Comparison of ENCODE assay signal across 30 cellular contexts in genomic region chr3:105656607-105657504, GRCh38.
DNase-seq lines count a peak whose midpoint lies in the region; ATAC-seq, FAIRE-seq and TF ChIP-seq lines count a peak whose summit lies in the region.
"Had no signal": no experiment of that assay in that cellular context is flagged by ENCODE, and none has a peak within 500 bp of the region (broad histone marks: within the 10 kb centered on the region; RNA-seq: fewer than 3 reads in every experiment).

No MANE protein-coding gene starts in this region.

- no peak overlapping the region for H3K4me3 ChIP-seq in BLaER1 treated with 17β-estradiol and CSF1 and Interleukin-3, amounts not matched to agents 10 nM and 100 nM
- H3K4me3 ChIP-seq in GM23248, result no peak overlapping the region
- no peak overlapping the region for H3K4me3 ChIP-seq in fibroblast of pulmonary artery (replicated peaks; ENCODE audit: low read depth, low read length)
- no peak overlapping the region for H3K4me3 ChIP-seq in pancreas
- H3K4me3 ChIP-seq: breast epithelium, colonic mucosa, gastrocnemius medialis, lower lobe of right lung, mucosa of descending colon, Peyer's patch, SJCRH30, skin epidermis, vagina had no signal

- peaks cover 74% of the 10 kb centered on the region for H3F3A ChIP-seq in GM23248 (ENCODE audit: insufficient read depth)

- no peaks in the 10 kb centered on the region for H4K20me1 ChIP-seq in BLaER1 treated with 17β-estradiol and CSF1 and Interleukin-3, amounts not matched to agents 10 nM and 100 nM
- H4K20me1 ChIP-seq in GM23248 (ENCODE audit: insufficient read depth), result no peaks in the 10 kb centered on the region

- peaks cover 0 to 40% (median 27%) of the 10 kb centered on the region in 10 experiments; a peak in 15 of 20 replicates for H3K4me1 ChIP-seq in BLaER1 treated with 17β-estradiol and CSF1 and Interleukin-3, amounts not matched to agents 10 nM and 100 nM
- H3K4me1 ChIP-seq in GM23248 (ENCODE audit: insufficient read depth) (peaks cover 22% of the 10 kb centered on the region), pancreas (peaks cover 0 to 7% (median 0%) of the 10 kb centered on the region in 3 donors)
- H3K4me1 ChIP-seq: breast epithelium, colonic mucosa, gastrocnemius medialis, lower lobe of right lung, Peyer's patch, vagina had no signal

- 65 to 75% methylated on average over 1 of the region's 1 CpG for WGBS in GM23248 (ENCODE audit: low coverage in 1 of 2, low lambda C conversion rate in 2 of 2, missing lambda C conversion rate in 2 of 2), 2 experiments
- 52 to 70% methylated on average over 1 of the region's 1 CpG for WGBS in pancreas, 2 donors

- in situ Hi-C loops in GM23248 (cut with MboI), result no loop called here
- in situ Hi-C loops in GM13977 (cut with MboI; ENCODE audit: low pct_unique_long_range_greater_than_20kb, low sequenced_read_pairs, unreplicated experiment), result no loop called here

- no peak overlapping the region for H3K9ac ChIP-seq in BLaER1 treated with 17β-estradiol and CSF1 and Interleukin-3, amounts not matched to agents 10 nM and 100 nM
- no peak overlapping the region for H3K9ac ChIP-seq in GM23248

- H3K27me3 ChIP-seq in BLaER1 treated with 17β-estradiol and CSF1 and Interleukin-3, amounts not matched to agents 10 nM and 100 nM, result no peaks in the 10 kb centered on the region
- H3K27me3 ChIP-seq in GM23248 (replicated peaks; ENCODE audit: insufficient read depth), result no peaks in the 10 kb centered on the region
- H3K27me3 ChIP-seq in pancreas, result no peaks in the 10 kb centered on the region
- H3K27me3 ChIP-seq: breast epithelium, colonic mucosa, gastrocnemius medialis, Peyer's patch, SJCRH30, vagina had no signal

- peak overlapping the region in 6 of 11 experiments; percentile 23 to 82 (median 59); a peak in 11 of 22 replicates for H3K4me2 ChIP-seq in BLaER1 treated with 17β-estradiol and CSF1 and Interleukin-3, amounts not matched to agents 10 nM and 100 nM
- no peak overlapping the region for H3K4me2 ChIP-seq in GM23248 (ENCODE audit: unreplicated experiment)

- DNase-seq in GM23248 (peak; percentile 38), fibroblast of pulmonary artery (ENCODE audit: low read depth) (peak; percentile 9), pancreas (no peak), GM13977 (ENCODE audit: low spot score) (no peak)
- DNase-seq: activated CD4-positive, alpha-beta T cell treated with anti-CD3 and anti-CD28 coated beads for 1 hour; activated CD8-positive, alpha-beta T cell treated with anti-CD3 and anti-CD28 coated beads for 36 hours; activated effector memory CD4-positive, alpha-beta T cell treated with anti-CD3 and anti-CD28 coated beads, Interleukin-2, amount 50 U/mL, for 16 hours; activated naive CD8-positive, alpha-beta T cell treated with anti-CD3 and anti-CD28 coated beads, Interleukin-2, amount 50 U/mL, for 24 hours; CD4-positive, CD25-positive, alpha-beta regulatory T cell; colonic mucosa; effector memory CD8-positive, alpha-beta T cell; gastrocnemius medialis; hippocampal formation; Karpas-422; lower lobe of right lung; mucosa of descending colon; NCI-H187; NCI-H526 treated with DMSO at 0.1 percent for 48 hours; Peyer's patch; SJCRH30; stimulated activated CD4-positive, alpha-beta T cell treated with anti-CD3 and anti-CD28 coated beads, Interleukin-2, amount 100 ng/mL, for 24 hours; T-helper 1 cell had no signal

- H3K9me2 ChIP-seq in GM23248 (ENCODE audit: insufficient read depth), result no peaks in the 10 kb centered on the region

- no peak for TF ChIP-seq CTCF in fibroblast of pulmonary artery (IDR thresholded peaks at IDR 0.05; ENCODE audit: low read length, missing control alignments)
- TF ChIP-seq CTCF in pancreas (IDR thresholded peaks at IDR 0.05), result no peak
- no peak for TF ChIP-seq CTCF in GM13977 (IDR thresholded peaks at IDR 0.05; ENCODE audit: extremely low read depth, insufficient read depth, missing control alignments)

- H3K27ac ChIP-seq in BLaER1 treated with 17β-estradiol and CSF1 and Interleukin-3, amounts not matched to agents 10 nM and 100 nM, result no peak overlapping the region
- H3K27ac ChIP-seq in GM23248 (peak overlapping the region; percentile 18), pancreas (no peak overlapping the region)
- H3K27ac ChIP-seq: breast epithelium, colonic mucosa, gastrocnemius medialis, lower lobe of right lung, Peyer's patch, SJCRH30, skin epidermis, vagina had no signal

- no peak for FAIRE-seq in pancreas (lab: Jason Lieb, UNC)

- intact Hi-C loops in pancreas (cut with DNase I), result no loop called here

- ATAC-seq in pancreas (peak in 3 of 4 donors; percentile 62 to 70 (median 63)), HG02798 (IDR thresholded peaks at IDR 0.05; ENCODE audit: poor library complexity, unreplicated experiment) (no peak), HG02763 (IDR thresholded peaks at IDR 0.05; ENCODE audit: unreplicated experiment) (no peak), GM18517 (IDR thresholded peaks at IDR 0.05; ENCODE audit: unreplicated experiment) (no peak)
- ATAC-seq: activated CD8-positive, alpha-beta T cell treated with anti-CD3 and anti-CD28 coated beads for 36 hours; activated naive CD8-positive, alpha-beta T cell treated with anti-CD3 and anti-CD28 coated beads, Interleukin-2, amount 50 U/mL, for 24 hours; effector memory CD8-positive, alpha-beta T cell; esophagus mucosa; gastrocnemius medialis; lower lobe of right lung; mucosa of descending colon had no signal

- H3K9me3 ChIP-seq in BLaER1 treated with 17β-estradiol and CSF1 and Interleukin-3, amounts not matched to agents 10 nM and 100 nM (replicated peaks in 1 of 11), result no peaks in the 10 kb centered on the region
- H3K9me3 ChIP-seq in GM23248 (ENCODE audit: low read depth) (no peaks in the 10 kb centered on the region), pancreas (no peaks in the 10 kb centered on the region)
- H3K9me3 ChIP-seq: breast epithelium, colonic mucosa, gastrocnemius medialis, lower lobe of right lung, mucosa of descending colon, Peyer's patch, SJCRH30, vagina had no signal

- peaks cover 0 to 48% (median 14%) of the 10 kb centered on the region in 11 experiments; a peak in 14 of 22 replicates for H3K36me3 ChIP-seq in BLaER1 treated with 17β-estradiol and CSF1 and Interleukin-3, amounts not matched to agents 10 nM and 100 nM
- H3K36me3 ChIP-seq in GM23248 (ENCODE audit: low read depth) (peaks cover 50% of the 10 kb centered on the region), pancreas (peaks cover 0 to 3% (median 0%) of the 10 kb centered on the region in 3 donors)
- H3K36me3 ChIP-seq: colonic mucosa, SJCRH30 had no signal

- H2AFZ ChIP-seq in GM23248, result no peak overlapping the region

- no peaks in the 10 kb centered on the region for H3K79me2 ChIP-seq in GM23248 (ENCODE audit: insufficient read depth)

Comparison
In these comparisons a context has a peak if more than half of its experiments do, and no peak if none do; other contexts are left out.
1. DNase-seq: peak in GM23248 (single experiment) and fibroblast of pulmonary artery (single experiment); none in pancreas (0 of 6) and GM13977 (single experiment).
2. ATAC-seq: peak in pancreas (3 of 4); none in HG02798 (single experiment), HG02763 (single experiment) and GM18517 (single experiment).